2 cellular contexts compared by ENCODE assay signal in genomic region chr3:43320288-43320687, GRCh38.
TF ChIP-seq lines count a peak whose summit lies in the region.

No MANE protein-coding gene starts in this region.

TF ChIP-seq in liver, 16 proteins besides CTCF, POLR2A, EP300 and RAD21 (continued from another document):
- TF ChIP-seq ATF3 (IDR thresholded peaks at IDR 0.05) (no peak), SP1 (IDR thresholded peaks at IDR 0.05) (no peak), ZBTB33 (IDR thresholded peaks at IDR 0.05) (no peak), REST (IDR thresholded peaks at IDR 0.05) (no peak)

TF ChIP-seq in HepG2, 621 proteins besides CTCF, POLR2A, EP300 and RAD21 (continued from another document):
- no peak for TF ChIP-seq THAP9 (CRISPR knock-in tag; IDR thresholded peaks at IDR 0.05; ENCODE audit: borderline replicate concordance)
- no peak for TF ChIP-seq TFDP2 (CRISPR knock-in tag; IDR thresholded peaks at IDR 0.05)
- no peak for TF ChIP-seq NFRKB (IDR thresholded peaks at IDR 0.05)
- TF ChIP-seq ZBTB7A (CRISPR knock-in tag; IDR thresholded peaks at IDR 0.05), result no peak
- TF ChIP-seq ZNF17 (CRISPR knock-in tag; IDR thresholded peaks at IDR 0.05), result no peak
- no peak for TF ChIP-seq HIVEP1 (CRISPR knock-in tag; IDR thresholded peaks at IDR 0.05)
- TF ChIP-seq ZNF530 (CRISPR knock-in tag; IDR thresholded peaks at IDR 0.05; ENCODE audit: low read depth), result no peak
- TF ChIP-seq CCDC6 (CRISPR knock-in tag; IDR thresholded peaks at IDR 0.05), result no peak
- no peak for TF ChIP-seq ZNF839 (CRISPR knock-in tag; IDR thresholded peaks at IDR 0.05; ENCODE audit: borderline replicate concordance)
- TF ChIP-seq ZNF710 (CRISPR knock-in tag; IDR thresholded peaks at IDR 0.05; ENCODE audit: borderline replicate concordance), result no peak
- TF ChIP-seq ZNF800 (CRISPR knock-in tag; IDR thresholded peaks at IDR 0.05), result no peak
- TF ChIP-seq ZNF225 (CRISPR knock-in tag; IDR thresholded peaks at IDR 0.05), result no peak
- TF ChIP-seq KLF6 (CRISPR knock-in tag; IDR thresholded peaks at IDR 0.05), result no peak
- TF ChIP-seq NCOR1 (IDR thresholded peaks at IDR 0.05; ENCODE audit: borderline replicate concordance, low read length), result no peak
- TF ChIP-seq RXRB (CRISPR knock-in tag; IDR thresholded peaks at IDR 0.05; ENCODE audit: borderline replicate concordance), result no peak
- TF ChIP-seq MEIS2 (CRISPR knock-in tag; IDR thresholded peaks at IDR 0.05), result no peak
